ENCODE assay signal across 1 cellular context in the genomic region with DNA sequence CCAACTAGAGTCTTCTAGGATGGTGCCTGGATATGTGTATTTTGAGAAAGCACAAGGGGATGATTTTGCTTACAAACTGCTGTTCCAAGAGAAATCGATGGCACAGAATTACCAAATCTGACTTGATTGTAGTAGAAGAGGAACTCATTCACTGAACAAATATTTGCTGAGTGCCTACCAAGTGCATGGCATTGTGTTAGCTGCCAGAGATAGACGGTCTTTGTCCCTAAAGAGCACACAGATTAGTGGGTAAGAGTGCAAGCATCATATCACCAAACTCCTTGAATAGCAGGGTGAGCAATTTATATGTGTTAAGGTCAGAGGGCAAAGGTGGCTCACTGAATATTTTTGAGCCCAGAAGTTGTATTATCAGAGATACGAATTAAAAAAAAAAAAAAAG.
TF ChIP-seq lines count a peak whose summit lies in the region.

No MANE protein-coding gene starts in this region.

TF ChIP-seq in HCT116, 20 proteins besides CTCF, POLR2A, EP300 and RAD21:
- TF ChIP-seq ZNF274 (IDR thresholded peaks at IDR 0.05; ENCODE audit: low read depth, low read length) (no peak), EZH2 (IDR thresholded peaks at IDR 0.05) (no peak), EZH2phosphoT487 (IDR thresholded peaks at IDR 0.05; ENCODE audit: borderline replicate concordance) (no peak), POLR2AphosphoS5 (IDR thresholded peaks at IDR 0.05; ENCODE audit: low read depth, low read length) (no peak), MAX (IDR thresholded peaks at IDR 0.05) (no peak), JUND (IDR thresholded peaks at IDR 0.05) (no peak), TCF7L2 (IDR thresholded peaks at IDR 0.05; ENCODE audit: borderline replicate concordance, extremely low read depth, insufficient read depth, insufficient read length) (no peak), ZFX (IDR thresholded peaks at IDR 0.05) (no peak), FOSL1 (IDR thresholded peaks at IDR 0.05; ENCODE audit: low read depth) (no peak), SP1 (IDR thresholded peaks at IDR 0.05; ENCODE audit: low read depth) (no peak), CBX3 (IDR thresholded peaks at IDR 0.05; ENCODE audit: low read depth) (no peak), SRF (IDR thresholded peaks at IDR 0.05; ENCODE audit: low read depth) (no peak), ELF1 (IDR thresholded peaks at IDR 0.05; ENCODE audit: borderline replicate concordance, low read depth) (no peak), CEBPB (IDR thresholded peaks at IDR 0.05; ENCODE audit: low read depth) (no peak), YY1 (IDR thresholded peaks at IDR 0.05; ENCODE audit: extremely low read depth, insufficient replicate concordance, low read depth, low read length) (no peak)
- TF ChIP-seq, protein P1, sequence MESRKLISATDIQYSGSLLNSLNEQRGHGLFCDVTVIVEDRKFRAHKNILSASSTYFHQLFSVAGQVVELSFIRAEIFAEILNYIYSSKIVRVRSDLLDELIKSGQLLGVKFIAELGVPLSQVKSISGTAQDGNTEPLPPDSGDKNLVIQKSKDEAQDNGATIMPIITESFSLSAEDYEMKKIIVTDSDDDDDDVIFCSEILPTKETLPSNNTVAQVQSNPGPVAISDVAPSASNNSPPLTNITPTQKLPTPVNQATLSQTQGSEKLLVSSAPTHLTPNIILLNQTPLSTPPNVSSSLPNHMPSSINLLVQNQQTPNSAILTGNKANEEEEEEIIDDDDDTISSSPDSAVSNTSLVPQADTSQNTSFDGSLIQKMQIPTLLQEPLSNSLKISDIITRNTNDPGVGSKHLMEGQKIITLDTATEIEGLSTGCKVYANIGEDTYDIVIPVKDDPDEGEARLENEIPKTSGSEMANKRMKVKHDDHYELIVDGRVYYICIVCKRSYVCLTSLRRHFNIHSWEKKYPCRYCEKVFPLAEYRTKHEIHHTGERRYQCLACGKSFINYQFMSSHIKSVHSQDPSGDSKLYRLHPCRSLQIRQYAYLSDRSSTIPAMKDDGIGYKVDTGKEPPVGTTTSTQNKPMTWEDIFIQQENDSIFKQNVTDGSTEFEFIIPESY (IDR thresholded peaks at IDR 0.05; ENCODE audit: extremely low read depth, insufficient replicate concordance, low read length) = no peak
